ENCODE assay signal across 24 cellular contexts in genomic region chr16:78543066-78543465, GRCh38.
DNase-seq lines count a peak whose midpoint lies in the region; ATAC-seq and TF ChIP-seq lines count a peak whose summit lies in the region.
"Had no signal": no experiment of that assay in that cellular context is flagged by ENCODE, and none has a peak within 500 bp of the region (broad histone marks: within the 10 kb centered on the region; RNA-seq: fewer than 3 reads in every experiment).

No MANE protein-coding gene starts in this region.

- TF ChIP-seq CTCF in fibroblast of villous mesenchyme (IDR thresholded peaks at IDR 0.05; ENCODE audit: insufficient read depth, low read depth, low read length) = no peak
- TF ChIP-seq CTCF in Peyer's patch (IDR thresholded peaks at IDR 0.05) = no peak
- TF ChIP-seq CTCF in prostate gland (IDR thresholded peaks at IDR 0.05) = no peak

- 85% methylated on average over 7 of the region's 7 CpGs for WGBS in prostate gland

- no peak overlapping the region for H3K4me3 ChIP-seq in fibroblast of villous mesenchyme (ENCODE audit: low read depth, low read length)
- no peak overlapping the region for H3K4me3 ChIP-seq in Peyer's patch
- no peak overlapping the region for H3K4me3 ChIP-seq in prostate gland
- H3K4me3 ChIP-seq: dorsolateral prefrontal cortex, lung, neural progenitor cell, suprapubic skin, uterus had no signal

- DNase-seq in COLO668 (lab: John Stamatoyannopoulos, UW; ENCODE audit: unreplicated experiment) = peak; percentile 14
- DNase-seq in DMS79 (lab: John Stamatoyannopoulos, UW) = peak; percentile 39
- DNase-seq in NCI-H510A treated with DMSO at 0.1 percent for 48 hours (lab: John Stamatoyannopoulos, UW) = peak; percentile 36
- peak; percentile 12 for DNase-seq in fibroblast of villous mesenchyme (ENCODE audit: low read depth)
- no peak for DNase-seq in GM19240 (ENCODE audit: insufficient read length, low spot score)
- DNase-seq in Peyer's patch = no peak
- DNase-seq in prostate gland (ENCODE audit: low spot score) = no peak
- DNase-seq: activated CD4-positive, alpha-beta T cell treated with anti-CD3 and anti-CD28 coated beads for 4 hours; activated naive CD8-positive, alpha-beta T cell treated with anti-CD3 and anti-CD28 coated beads for 36 hours; dorsolateral prefrontal cortex; NCI-H1105 treated with DMSO at 0.1 percent for 48 hours; NCI-H2081 treated with DMSO at 0.1 percent for 48 hours; NCI-H526 treated with DMSO at 0.1 percent for 48 hours; OCI-M1; SHP77 treated with DMSO at 0.1 percent for 48 hours; stimulated activated CD4-positive, alpha-beta T cell treated with anti-CD3 and anti-CD28 coated beads, Interleukin-1b, Interleukin-23, amount 100 ng/mL, for 48 hours; uterus had no signal

- H3K27ac ChIP-seq in Peyer's patch (no peak overlapping the region), prostate gland (no peak overlapping the region)
- H3K27ac ChIP-seq: C4-2B, dorsolateral prefrontal cortex, KMS-11, neural progenitor cell, suprapubic skin, uterus had no signal

- no peaks in the 10 kb centered on the region for H3K9me3 ChIP-seq in Peyer's patch
- H3K9me3 ChIP-seq in prostate gland = no peaks in the 10 kb centered on the region
- H3K9me3 ChIP-seq: suprapubic skin, uterus had no signal

- H3K27me3 ChIP-seq in Peyer's patch (no peaks in the 10 kb centered on the region), prostate gland (replicated peaks; ENCODE audit: insufficient read depth) (no peaks in the 10 kb centered on the region)
- H3K27me3 ChIP-seq: dorsolateral prefrontal cortex, neural progenitor cell, suprapubic skin, uterus had no signal

- no peaks in the 10 kb centered on the region for H3K4me1 ChIP-seq in Peyer's patch
- H3K4me1 ChIP-seq in prostate gland (replicated peaks) = no peaks in the 10 kb centered on the region
- H3K4me1 ChIP-seq: neural progenitor cell, uterus had no signal

- no peak for ATAC-seq in HG02610 (IDR thresholded peaks at IDR 0.05; ENCODE audit: unreplicated experiment)
- ATAC-seq: HCT116 had no signal

- H3K36me3 ChIP-seq in Peyer's patch (no peaks in the 10 kb centered on the region), prostate gland (no peaks in the 10 kb centered on the region)
- H3K36me3 ChIP-seq: neural progenitor cell, suprapubic skin, uterus had no signal

- no peak for TF ChIP-seq POLR2A in Peyer's patch (IDR thresholded peaks at IDR 0.05)
- no peak for TF ChIP-seq POLR2A in prostate gland (IDR thresholded peaks at IDR 0.05)

- intact Hi-C loops in prostate gland (cut with DNase I) = no loop called here

Comparison
In these comparisons a context has a peak if more than half of its experiments do, and no peak if none do; other contexts are left out.
1. DNase-seq: peak in COLO668 (single experiment), DMS79 (single experiment), NCI-H510A treated with DMSO at 0.1 percent for 48 hours (single experiment) and fibroblast of villous mesenchyme (single experiment); none in GM19240 (single experiment), Peyer's patch (0 of 3) and prostate gland (single experiment).